1 cellular context compared by ENCODE assay signal in genomic region chr17:10513284-10514067, GRCh38.
TF ChIP-seq lines count a peak whose summit lies in the region.

No MANE protein-coding gene starts in this region.

TF ChIP-seq in H1, 55 proteins besides CTCF, POLR2A, EP300 and RAD21:
- TF ChIP-seq EGR1 (IDR thresholded peaks at IDR 0.05; ENCODE audit: borderline replicate concordance, low read depth, low read length) (no peak), TAF7 (optimal IDR thresholded peaks at IDR 0.05; ENCODE audit: borderline replicate concordance, low read depth, low read length) (no peak), EZH2 (IDR thresholded peaks at IDR 0.05; ENCODE audit: low read depth, low read length, severe bottlenecking) (no peak), MAFK (IDR thresholded peaks at IDR 0.05; ENCODE audit: low read depth, low read length) (no peak), FOSL1 (IDR thresholded peaks at IDR 0.05; ENCODE audit: insufficient read depth, low read depth, low read length) (no peak), JUND (IDR thresholded peaks at IDR 0.05; ENCODE audit: low read length) (no peak), BRCA1 (IDR thresholded peaks at IDR 0.05; ENCODE audit: low read depth, low read length) (no peak), SAP30 (IDR thresholded peaks at IDR 0.05; ENCODE audit: insufficient read depth, insufficient replicate concordance, low read length) (no peak), NRF1 (IDR thresholded peaks at IDR 0.05; ENCODE audit: low read depth, low read length) (no peak), SP1 (IDR thresholded peaks at IDR 0.05; ENCODE audit: low read depth, low read length) (no peak), NANOG (IDR thresholded peaks at IDR 0.05; ENCODE audit: insufficient read depth, low read depth, low read length, poor library complexity, severe bottlenecking) (no peak), TCF12 (IDR thresholded peaks at IDR 0.05; ENCODE audit: low read depth, low read length) (no peak), TEAD4 (IDR thresholded peaks at IDR 0.05; ENCODE audit: low read depth, low read length) (no peak), SRF (IDR thresholded peaks at IDR 0.05; ENCODE audit: low read depth, low read length) (no peak), YY1 (IDR thresholded peaks at IDR 0.05; ENCODE audit: low read depth, low read length) (no peak)
- TF ChIP-seq, protein P1, sequence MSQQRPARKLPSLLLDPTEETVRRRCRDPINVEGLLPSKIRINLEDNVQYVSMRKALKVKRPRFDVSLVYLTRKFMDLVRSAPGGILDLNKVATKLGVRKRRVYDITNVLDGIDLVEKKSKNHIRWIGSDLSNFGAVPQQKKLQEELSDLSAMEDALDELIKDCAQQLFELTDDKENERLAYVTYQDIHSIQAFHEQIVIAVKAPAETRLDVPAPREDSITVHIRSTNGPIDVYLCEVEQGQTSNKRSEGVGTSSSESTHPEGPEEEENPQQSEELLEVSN (IDR thresholded peaks at IDR 0.05) = no peak
- TF ChIP-seq, protein P2, sequence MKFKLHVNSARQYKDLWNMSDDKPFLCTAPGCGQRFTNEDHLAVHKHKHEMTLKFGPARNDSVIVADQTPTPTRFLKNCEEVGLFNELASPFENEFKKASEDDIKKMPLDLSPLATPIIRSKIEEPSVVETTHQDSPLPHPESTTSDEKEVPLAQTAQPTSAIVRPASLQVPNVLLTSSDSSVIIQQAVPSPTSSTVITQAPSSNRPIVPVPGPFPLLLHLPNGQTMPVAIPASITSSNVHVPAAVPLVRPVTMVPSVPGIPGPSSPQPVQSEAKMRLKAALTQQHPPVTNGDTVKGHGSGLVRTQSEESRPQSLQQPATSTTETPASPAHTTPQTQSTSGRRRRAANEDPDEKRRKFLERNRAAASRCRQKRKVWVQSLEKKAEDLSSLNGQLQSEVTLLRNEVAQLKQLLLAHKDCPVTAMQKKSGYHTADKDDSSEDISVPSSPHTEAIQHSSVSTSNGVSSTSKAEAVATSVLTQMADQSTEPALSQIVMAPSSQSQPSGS (IDR thresholded peaks at IDR 0.05; ENCODE audit: low read length) = no peak
- TF ChIP-seq, protein P3, sequence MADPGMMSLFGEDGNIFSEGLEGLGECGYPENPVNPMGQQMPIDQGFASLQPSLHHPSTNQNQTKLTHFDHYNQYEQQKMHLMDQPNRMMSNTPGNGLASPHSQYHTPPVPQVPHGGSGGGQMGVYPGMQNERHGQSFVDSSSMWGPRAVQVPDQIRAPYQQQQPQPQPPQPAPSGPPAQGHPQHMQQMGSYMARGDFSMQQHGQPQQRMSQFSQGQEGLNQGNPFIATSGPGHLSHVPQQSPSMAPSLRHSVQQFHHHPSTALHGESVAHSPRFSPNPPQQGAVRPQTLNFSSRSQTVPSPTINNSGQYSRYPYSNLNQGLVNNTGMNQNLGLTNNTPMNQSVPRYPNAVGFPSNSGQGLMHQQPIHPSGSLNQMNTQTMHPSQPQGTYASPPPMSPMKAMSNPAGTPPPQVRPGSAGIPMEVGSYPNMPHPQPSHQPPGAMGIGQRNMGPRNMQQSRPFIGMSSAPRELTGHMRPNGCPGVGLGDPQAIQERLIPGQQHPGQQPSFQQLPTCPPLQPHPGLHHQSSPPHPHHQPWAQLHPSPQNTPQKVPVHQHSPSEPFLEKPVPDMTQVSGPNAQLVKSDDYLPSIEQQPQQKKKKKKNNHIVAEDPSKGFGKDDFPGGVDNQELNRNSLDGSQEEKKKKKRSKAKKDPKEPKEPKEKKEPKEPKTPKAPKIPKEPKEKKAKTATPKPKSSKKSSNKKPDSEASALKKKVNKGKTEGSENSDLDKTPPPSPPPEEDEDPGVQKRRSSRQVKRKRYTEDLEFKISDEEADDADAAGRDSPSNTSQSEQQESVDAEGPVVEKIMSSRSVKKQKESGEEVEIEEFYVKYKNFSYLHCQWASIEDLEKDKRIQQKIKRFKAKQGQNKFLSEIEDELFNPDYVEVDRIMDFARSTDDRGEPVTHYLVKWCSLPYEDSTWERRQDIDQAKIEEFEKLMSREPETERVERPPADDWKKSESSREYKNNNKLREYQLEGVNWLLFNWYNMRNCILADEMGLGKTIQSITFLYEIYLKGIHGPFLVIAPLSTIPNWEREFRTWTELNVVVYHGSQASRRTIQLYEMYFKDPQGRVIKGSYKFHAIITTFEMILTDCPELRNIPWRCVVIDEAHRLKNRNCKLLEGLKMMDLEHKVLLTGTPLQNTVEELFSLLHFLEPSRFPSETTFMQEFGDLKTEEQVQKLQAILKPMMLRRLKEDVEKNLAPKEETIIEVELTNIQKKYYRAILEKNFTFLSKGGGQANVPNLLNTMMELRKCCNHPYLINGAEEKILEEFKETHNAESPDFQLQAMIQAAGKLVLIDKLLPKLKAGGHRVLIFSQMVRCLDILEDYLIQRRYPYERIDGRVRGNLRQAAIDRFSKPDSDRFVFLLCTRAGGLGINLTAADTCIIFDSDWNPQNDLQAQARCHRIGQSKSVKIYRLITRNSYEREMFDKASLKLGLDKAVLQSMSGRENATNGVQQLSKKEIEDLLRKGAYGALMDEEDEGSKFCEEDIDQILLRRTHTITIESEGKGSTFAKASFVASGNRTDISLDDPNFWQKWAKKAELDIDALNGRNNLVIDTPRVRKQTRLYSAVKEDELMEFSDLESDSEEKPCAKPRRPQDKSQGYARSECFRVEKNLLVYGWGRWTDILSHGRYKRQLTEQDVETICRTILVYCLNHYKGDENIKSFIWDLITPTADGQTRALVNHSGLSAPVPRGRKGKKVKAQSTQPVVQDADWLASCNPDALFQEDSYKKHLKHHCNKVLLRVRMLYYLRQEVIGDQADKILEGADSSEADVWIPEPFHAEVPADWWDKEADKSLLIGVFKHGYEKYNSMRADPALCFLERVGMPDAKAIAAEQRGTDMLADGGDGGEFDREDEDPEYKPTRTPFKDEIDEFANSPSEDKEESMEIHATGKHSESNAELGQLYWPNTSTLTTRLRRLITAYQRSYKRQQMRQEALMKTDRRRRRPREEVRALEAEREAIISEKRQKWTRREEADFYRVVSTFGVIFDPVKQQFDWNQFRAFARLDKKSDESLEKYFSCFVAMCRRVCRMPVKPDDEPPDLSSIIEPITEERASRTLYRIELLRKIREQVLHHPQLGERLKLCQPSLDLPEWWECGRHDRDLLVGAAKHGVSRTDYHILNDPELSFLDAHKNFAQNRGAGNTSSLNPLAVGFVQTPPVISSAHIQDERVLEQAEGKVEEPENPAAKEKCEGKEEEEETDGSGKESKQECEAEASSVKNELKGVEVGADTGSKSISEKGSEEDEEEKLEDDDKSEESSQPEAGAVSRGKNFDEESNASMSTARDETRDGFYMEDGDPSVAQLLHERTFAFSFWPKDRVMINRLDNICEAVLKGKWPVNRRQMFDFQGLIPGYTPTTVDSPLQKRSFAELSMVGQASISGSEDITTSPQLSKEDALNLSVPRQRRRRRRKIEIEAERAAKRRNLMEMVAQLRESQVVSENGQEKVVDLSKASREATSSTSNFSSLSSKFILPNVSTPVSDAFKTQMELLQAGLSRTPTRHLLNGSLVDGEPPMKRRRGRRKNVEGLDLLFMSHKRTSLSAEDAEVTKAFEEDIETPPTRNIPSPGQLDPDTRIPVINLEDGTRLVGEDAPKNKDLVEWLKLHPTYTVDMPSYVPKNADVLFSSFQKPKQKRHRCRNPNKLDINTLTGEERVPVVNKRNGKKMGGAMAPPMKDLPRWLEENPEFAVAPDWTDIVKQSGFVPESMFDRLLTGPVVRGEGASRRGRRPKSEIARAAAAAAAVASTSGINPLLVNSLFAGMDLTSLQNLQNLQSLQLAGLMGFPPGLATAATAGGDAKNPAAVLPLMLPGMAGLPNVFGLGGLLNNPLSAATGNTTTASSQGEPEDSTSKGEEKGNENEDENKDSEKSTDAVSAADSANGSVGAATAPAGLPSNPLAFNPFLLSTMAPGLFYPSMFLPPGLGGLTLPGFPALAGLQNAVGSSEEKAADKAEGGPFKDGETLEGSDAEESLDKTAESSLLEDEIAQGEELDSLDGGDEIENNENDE (IDR thresholded peaks at IDR 0.05; ENCODE audit: insufficient replicate concordance, low read length) = no peak
- TF ChIP-seq, protein P4, sequence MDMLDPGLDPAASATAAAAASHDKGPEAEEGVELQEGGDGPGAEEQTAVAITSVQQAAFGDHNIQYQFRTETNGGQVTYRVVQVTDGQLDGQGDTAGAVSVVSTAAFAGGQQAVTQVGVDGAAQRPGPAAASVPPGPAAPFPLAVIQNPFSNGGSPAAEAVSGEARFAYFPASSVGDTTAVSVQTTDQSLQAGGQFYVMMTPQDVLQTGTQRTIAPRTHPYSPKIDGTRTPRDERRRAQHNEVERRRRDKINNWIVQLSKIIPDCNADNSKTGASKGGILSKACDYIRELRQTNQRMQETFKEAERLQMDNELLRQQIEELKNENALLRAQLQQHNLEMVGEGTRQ (IDR thresholded peaks at IDR 0.05; ENCODE audit: low read length) = no peak
